In the genomic region with DNA sequence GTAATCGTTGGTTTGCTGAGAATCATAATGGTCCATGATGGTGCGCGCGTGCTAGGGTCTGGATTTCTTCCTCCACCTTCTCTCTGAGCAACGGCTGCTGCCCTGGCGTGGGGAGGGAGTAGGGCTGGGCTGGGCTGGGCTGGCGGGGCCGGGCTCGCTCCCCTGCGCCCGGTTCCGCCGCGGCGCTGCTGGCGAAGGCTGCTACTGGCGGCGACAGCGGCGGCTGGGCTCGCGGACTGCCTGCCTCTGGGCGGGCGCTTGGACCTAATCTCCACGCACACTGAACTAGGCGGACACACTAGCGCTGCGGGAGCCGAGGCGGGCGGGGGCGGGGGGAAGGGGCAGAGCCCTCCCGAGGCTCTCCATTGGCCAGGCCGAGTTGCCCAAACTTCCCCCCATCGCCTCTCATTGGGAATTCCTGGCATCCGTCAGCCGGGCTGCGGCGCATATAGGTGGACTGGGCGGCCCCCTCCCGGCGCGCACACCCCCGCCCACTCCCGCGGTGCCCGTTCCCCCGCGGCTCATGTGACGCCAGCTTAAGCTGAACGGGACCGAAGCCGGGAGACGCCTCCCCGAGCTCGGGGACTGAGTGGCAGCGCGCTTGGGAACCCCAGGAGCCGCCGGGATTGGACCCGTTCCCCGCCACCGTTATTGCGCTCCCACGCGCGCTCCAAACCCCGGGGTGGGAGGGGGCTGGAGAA, we compare ENCODE assay signal across 8 cellular contexts. TPM values are rescaled to one million over a fixed set of nuclear protein-coding genes. Genes with fewer than 3 reads are reported as not detected.
DNase-seq lines count a peak whose midpoint lies in the region; ATAC-seq and TF ChIP-seq lines count a peak whose summit lies in the region.

Gene ACTN1, minus strand, starts transcription at position 282 of the 701 bp plus-strand sequence. Its CDS starts 246 bp downstream, at position 36.

- peak within 1 kb of the TSS; percentile 96 for H3K4me3 ChIP-seq in colonic mucosa
- H3K4me3 ChIP-seq in kidney epithelial cell (ENCODE audit: low read depth, low read length), result peak within 1 kb of the TSS; percentile 95

- H3K36me3 ChIP-seq in colonic mucosa, result no peaks in the 10 kb centered on the region
- H3K36me3 ChIP-seq in kidney epithelial cell (ENCODE audit: control insufficient read depth, insufficient read depth, low read length), result no peaks in the 10 kb centered on the region

- peak within 1 kb of the TSS; percentile 80 for H3K27ac Mint-ChIP-seq in activated CD4-positive, alpha-beta T cell treated with anti-CD3 and anti-CD28 coated beads, Interleukin-2, amount 10 ng/mL, durations not matched to agents 7 days and 5 days

- H3K4me3 Mint-ChIP-seq in activated CD4-positive, alpha-beta T cell treated with anti-CD3 and anti-CD28 coated beads, Interleukin-2, amount 10 ng/mL, durations not matched to agents 7 days and 5 days, result peak within 1 kb of the TSS; percentile 80

- ATAC-seq in HG03097 (IDR thresholded peaks at IDR 0.05; ENCODE audit: low FRiP score, unreplicated experiment) (peak; percentile 41), HG03280 (IDR thresholded peaks at IDR 0.05; ENCODE audit: unreplicated experiment) (no peak)

- no peaks in the 10 kb centered on the region for H3K9me3 ChIP-seq in colonic mucosa

- peak; percentile 96 for DNase-seq in COR-L47 (lab: John Stamatoyannopoulos, UW)
- peak; percentile 99 for DNase-seq in NCI-H524 (lab: John Stamatoyannopoulos, UW)
- DNase-seq in activated CD4-positive, alpha-beta T cell treated with anti-CD3 and anti-CD28 coated beads, Interleukin-2, amount 10 ng/mL, durations not matched to agents 7 days and 5 days, result peak; percentile 42
- DNase-seq in colonic mucosa, result peak; percentile 91
- DNase-seq in kidney epithelial cell (ENCODE audit: low read depth), result peak; percentile 82
- DNase-seq in stimulated activated CD4-positive, alpha-beta T cell treated with anti-CD3 and anti-CD28 coated beads, Interleukin-12 subunit alpha, Interleukin-12 subunit beta, amount 100 ng/mL, for 4 hours, result peak; percentile 64

- H3K4me1 Mint-ChIP-seq in activated CD4-positive, alpha-beta T cell treated with anti-CD3 and anti-CD28 coated beads, Interleukin-2, amount 10 ng/mL, durations not matched to agents 7 days and 5 days, result peaks cover 36% of the 10 kb centered on the region

- TF ChIP-seq CTCF in colonic mucosa (IDR thresholded peaks at IDR 0.05), result no peak
- no peak for TF ChIP-seq CTCF in kidney epithelial cell (IDR thresholded peaks at IDR 0.05; ENCODE audit: insufficient read depth, low read length, poor library complexity, severe bottlenecking)

- H3K9me3 Mint-ChIP-seq in activated CD4-positive, alpha-beta T cell treated with anti-CD3 and anti-CD28 coated beads, Interleukin-2, amount 10 ng/mL, durations not matched to agents 7 days and 5 days, result peaks cover 7% of the 10 kb centered on the region

- peaks cover 22% of the 10 kb centered on the region for H3K36me3 Mint-ChIP-seq in activated CD4-positive, alpha-beta T cell treated with anti-CD3 and anti-CD28 coated beads, Interleukin-2, amount 10 ng/mL, durations not matched to agents 7 days and 5 days (ENCODE audit: low read depth)

- intact Hi-C loops in colonic mucosa (cut with DNase I), result loop anchor here (2.0 kb wide), 1 partner anchor 40 kb away; no protein-coding TSS in a partner anchor

- no peaks in the 10 kb centered on the region for H3K4me1 ChIP-seq in colonic mucosa

- POLR2A ChIA-PET in activated CD4-positive, alpha-beta T cell treated with anti-CD3 and anti-CD28 coated beads, Interleukin-2, amount 10 ng/mL, durations not matched to agents 7 days and 5 days (lab: Charles Lee), result interaction anchor here (0.7 kb wide), 1 partner anchor 67 kb away, joined by 3 read pairs; no protein-coding TSS in a partner anchor

- H3K27ac ChIP-seq in colonic mucosa, result peak within 1 kb of the TSS; percentile 96

- peaks cover 29% of the 10 kb centered on the region for H3K27me3 Mint-ChIP-seq in activated CD4-positive, alpha-beta T cell treated with anti-CD3 and anti-CD28 coated beads, Interleukin-2, amount 10 ng/mL, durations not matched to agents 7 days and 5 days

- CTCF ChIA-PET in activated CD4-positive, alpha-beta T cell treated with anti-CD3 and anti-CD28 coated beads, Interleukin-2, amount 10 ng/mL, durations not matched to agents 7 days and 5 days (lab: Charles Lee), result interaction anchor here (1.6 kb wide), 1 partner anchor 21 kb away, joined by 4 read pairs; no protein-coding TSS in a partner anchor

- H3K27me3 ChIP-seq in colonic mucosa (no peaks in the 10 kb centered on the region), kidney epithelial cell (ENCODE audit: control insufficient read depth, insufficient read depth, low read length) (no peaks in the 10 kb centered on the region)

- peak within 1 kb of the TSS; percentile 91 to 99 for H3K9ac ChIP-seq in colonic mucosa (ENCODE audit: low read depth in 2 of 2, low read length in 2 of 2)

RNA-seq across cellular contexts. Expression of gene ACTN1, which starts in this region (rescaled TPM):
- 10 to 100 TPM; 31.9 to 35.1 TPM for total RNA-seq in activated CD4-positive, alpha-beta T cell treated with anti-CD3 and anti-CD28 coated beads, Interleukin-2, amount 10 ng/mL, durations not matched to agents 7 days and 5 days
- 100 to 1,000 TPM; 106 to 185 TPM for total RNA-seq in colonic mucosa
- 627 and 715 TPM in 2 replicates for total RNA-seq in kidney epithelial cell

Comparison
In these comparisons a context has a peak if more than half of its experiments do, and no peak if none do; other contexts are left out.
1. DNase-seq: peak in every context shown above with its lines; median percentile 99 in NCI-H524; 96 in COR-L47; 91 in colonic mucosa; 82 in kidney epithelial cell; 64 in stimulated activated CD4-positive, alpha-beta T cell treated with anti-CD3 and anti-CD28 coated beads, Interleukin-12 subunit alpha, Interleukin-12 subunit beta, amount 100 ng/mL, for 4 hours; 42 in activated CD4-positive, alpha-beta T cell treated with anti-CD3 and anti-CD28 coated beads, Interleukin-2, amount 10 ng/mL, durations not matched to agents 7 days and 5 days.